In genomic region chr18:6414118-6414722, GRCh38 we compare ENCODE assay signal across 8 cellular contexts. TPM values are rescaled to one million over a fixed set of nuclear protein-coding genes. Genes with fewer than 3 reads are reported as not detected.
DNase-seq lines count a peak whose midpoint lies in the region; ATAC-seq and TF ChIP-seq lines count a peak whose summit lies in the region.

No MANE protein-coding gene starts in this region.

- H3K4me3 ChIP-seq in RWPE2 (ENCODE audit: severe bottlenecking) (peak overlapping the region; percentile 50), right lobe of liver (peak overlapping the region; percentile 84 to 91 (median 86))

- TF ChIP-seq CTCF in RWPE2 (IDR thresholded peaks at IDR 0.05; ENCODE audit: poor library complexity, severe bottlenecking) (no peak), right lobe of liver (IDR thresholded peaks at IDR 0.05) (peak; percentile 3 to 36 (median 22))

- 0% methylated on average over 8 of the region's 68 CpGs for WGBS in right lobe of liver (ENCODE audit: insufficient coverage, low coverage, low lambda C conversion rate, missing lambda C conversion rate)

- H3K4me1 ChIP-seq in RWPE2 (ENCODE audit: insufficient read depth, poor library complexity, severe bottlenecking) (no peaks in the 10 kb centered on the region), right lobe of liver (peaks cover 0 to 11% (median 4%) of the 10 kb centered on the region in 4 donors)

- H3K27me3 ChIP-seq in RWPE2 (ENCODE audit: insufficient read depth, poor library complexity, severe bottlenecking): peaks cover 32% of the 10 kb centered on the region
- no peaks in the 10 kb centered on the region for H3K27me3 ChIP-seq in right lobe of liver

- TF ChIP-seq POLR2A in right lobe of liver (IDR thresholded peaks at IDR 0.05): peak; percentile 52

- intact Hi-C loops in right lobe of liver (cut with DNase I): loop anchor here in 1 of 2 donors (10.0 kb wide), 1 partner anchor 49 kb away; no protein-coding TSS in a partner anchor

- H3K27ac ChIP-seq in RWPE2 (ENCODE audit: poor library complexity, severe bottlenecking) (no peak overlapping the region), right lobe of liver (peak overlapping the region; percentile 94 to 98 (median 96))

- H3K36me3 ChIP-seq in RWPE2 (ENCODE audit: low read depth): no peaks in the 10 kb centered on the region
- H3K36me3 ChIP-seq in right lobe of liver: no peaks in the 10 kb centered on the region

- H3K9me3 ChIP-seq in RWPE2 (ENCODE audit: severe bottlenecking) (no peaks in the 10 kb centered on the region), right lobe of liver (no peaks in the 10 kb centered on the region)

- peak; percentile 3 for DNase-seq in NCI-H146 (lab: John Stamatoyannopoulos, UW)
- no peak for DNase-seq in NCI-H146 treated with DMSO at 0.1 percent for 48 hours (lab: John Stamatoyannopoulos, UW; ENCODE audit: unreplicated experiment)
- no peak for DNase-seq in RWPE2 (ENCODE audit: low spot score)
- peak; percentile 30 for DNase-seq in cortex of kidney (lab: John Stamatoyannopoulos, UW)
- DNase-seq in right lobe of liver: peak; percentile 84 to 87 (median 87)
- peak in 2 of 3 donors; percentile 5 to 14 for DNase-seq in stimulated activated CD4-positive, alpha-beta T cell treated with anti-CD3 and anti-CD28 coated beads, TNF-alpha, amount 100 ng/mL, for 48 hours (ENCODE audit: low read depth in 3 of 3)
- no peak for DNase-seq in DMS153 (lab: John Stamatoyannopoulos, UW)

- ATAC-seq in HG02840 (IDR thresholded peaks at IDR 0.05; ENCODE audit: low FRiP score, unreplicated experiment) (peak; percentile 73), RWPE2 (ENCODE audit: low read depth) (peak; percentile 52; the same call in 2 of the 3 replicates), right lobe of liver (peak; percentile 83 to 90 (median 84))

RNA-seq across cellular contexts. Expression of gene L3MBTL4, which starts 0.5 kb away (rescaled TPM):
- total RNA-seq in right lobe of liver: 10 to 100 TPM in 4 of 6 experiments, 1 to 10 TPM in 2; 8.2 to 16.0 (median 11.3) TPM

Comparison
In these comparisons a context has a peak if more than half of its experiments do, and no peak if none do; other contexts are left out.
1. DNase-seq: peak in NCI-H146 (single experiment), cortex of kidney (single experiment), right lobe of liver (3 of 3) and stimulated activated CD4-positive, alpha-beta T cell treated with anti-CD3 and anti-CD28 coated beads, TNF-alpha, amount 100 ng/mL, for 48 hours (2 of 3); none in NCI-H146 treated with DMSO at 0.1 percent for 48 hours (single experiment), RWPE2 (single experiment) and DMS153 (single experiment).
2. Peak in every context shown above with its lines, with median percentiles within 50 percentile points of each other: ATAC-seq.